ENCODE assay signal across 1 cellular context in genomic region chr7:77982926-77983550, GRCh38.
TF ChIP-seq lines count a peak whose summit lies in the region.

No MANE protein-coding gene starts in this region.

TF ChIP-seq in K562, 482 proteins besides CTCF, POLR2A, EP300 and RAD21 (continued from another document and continues in another):
- peak; percentile 60; the same call in 1 of the 2 replicates for TF ChIP-seq SMARCE1 (IDR thresholded peaks at IDR 0.05)
- TF ChIP-seq ZNF586 (CRISPR knock-in tag; conservative IDR thresholded peaks at IDR 0.05), result no peak
- TF ChIP-seq ATF7 (IDR thresholded peaks at IDR 0.05), result 0 out of 2 replicates have a peak, but pooled peaks have one; percentile 26
- no peak for TF ChIP-seq ATF2 (CRISPR knock-in tag; IDR thresholded peaks at IDR 0.05)
- TF ChIP-seq HINFP (tag; conservative IDR thresholded peaks at IDR 0.05; ENCODE audit: low read depth), result 0 out of 2 replicates have a peak, but pooled peaks have one; percentile 7
- peak; percentile 64 for TF ChIP-seq DPF2 (IDR thresholded peaks at IDR 0.05)
- TF ChIP-seq MTA3 (IDR thresholded peaks at IDR 0.05; ENCODE audit: borderline replicate concordance), result no peak
- TF ChIP-seq TRIM24 (IDR thresholded peaks at IDR 0.05), result peak; percentile 29 to 64; a peak in 1 of 4 replicates
- no peak for TF ChIP-seq SLC30A9 (CRISPR knock-in tag; IDR thresholded peaks at IDR 0.05)
- no peak for TF ChIP-seq TEAD4 (IDR thresholded peaks at IDR 0.05; ENCODE audit: low read length)
- TF ChIP-seq TEAD4 (CRISPR knock-in tag; IDR thresholded peaks at IDR 0.05; ENCODE audit: borderline replicate concordance), result no peak
- no peak for TF ChIP-seq NRF1 (conservative IDR thresholded peaks at IDR 0.05 in 1 of 2, IDR thresholded peaks at IDR 0.05 in 1 of 2)
- TF ChIP-seq U2AF1 (optimal IDR thresholded peaks at IDR 0.05; ENCODE audit: low read depth, low read length), result no peak
- peak; percentile 58; the same call in 1 of the 2 replicates for TF ChIP-seq C11orf30 (IDR thresholded peaks at IDR 0.05; ENCODE audit: low read depth)
- TF ChIP-seq POLR2AphosphoS5 (IDR thresholded peaks at IDR 0.05; ENCODE audit: control insufficient read depth, insufficient read depth, low read depth, low read length), result no peak
- 0 out of 2 replicates have a peak, but pooled peaks have one; percentile 2 for TF ChIP-seq CBFA2T3 (IDR thresholded peaks at IDR 0.05)
- peak; percentile 76 for TF ChIP-seq ATF3 (IDR thresholded peaks at IDR 0.05)
- TF ChIP-seq ATF3 (CRISPR knock-in tag; conservative IDR thresholded peaks at IDR 0.05), result no peak
- no peak for TF ChIP-seq CBX3 (IDR thresholded peaks at IDR 0.05; ENCODE audit: borderline replicate concordance in 1 of 2, low read length in 2 of 2)
- no peak for TF ChIP-seq NUFIP1 (IDR thresholded peaks at IDR 0.05; ENCODE audit: partially characterized antibody)
- no peak for TF ChIP-seq PHF8 (IDR thresholded peaks at IDR 0.05; ENCODE audit: borderline replicate concordance, low read length)
- TF ChIP-seq ZNF212 (CRISPR knock-in tag; IDR thresholded peaks at IDR 0.05), result no peak
- TF ChIP-seq BCLAF1 (IDR thresholded peaks at IDR 0.05; ENCODE audit: borderline replicate concordance in 1 of 2, control insufficient read depth in 1 of 2, low read depth in 2 of 2, low read length in 1 of 2), result no peak
- no peak for TF ChIP-seq NFIX (CRISPR knock-in tag; IDR thresholded peaks at IDR 0.05; ENCODE audit: low read depth)
- no peak for TF ChIP-seq HMGN3 (IDR thresholded peaks at IDR 0.05; ENCODE audit: borderline replicate concordance, extremely low read depth, insufficient read length, low read depth, low read length)
- TF ChIP-seq FOSL1 (tag; conservative IDR thresholded peaks at IDR 0.05), result peak; percentile 91
- TF ChIP-seq GATA2 (CRISPR knock-in tag; IDR thresholded peaks at IDR 0.05), result peak; percentile 15; the same call in 1 of the 2 replicates
- TF ChIP-seq HDAC1 (IDR thresholded peaks at IDR 0.05), result no peak
- TF ChIP-seq TBP (optimal IDR thresholded peaks at IDR 0.05; ENCODE audit: low read depth, low read length), result no peak
- TF ChIP-seq MYC (IDR thresholded peaks at IDR 0.05; ENCODE audit: low read depth, low read length), result no peak
- TF ChIP-seq MYC (CRISPR knock-in tag; IDR thresholded peaks at IDR 0.05; ENCODE audit: borderline replicate concordance, low read depth), result no peak
- TF ChIP-seq DDX20 (tag; IDR thresholded peaks at IDR 0.05; ENCODE audit: low read depth), result no peak
- TF ChIP-seq ARID3A (IDR thresholded peaks at IDR 0.05; ENCODE audit: borderline replicate concordance, low read depth, low read length), result no peak
- no peak for TF ChIP-seq ID3 (CRISPR knock-in tag; IDR thresholded peaks at IDR 0.05)
- TF ChIP-seq ID3 (tag; IDR thresholded peaks at IDR 0.05), result no peak
- no peak for TF ChIP-seq ADNP (tag; IDR thresholded peaks at IDR 0.05)
- TF ChIP-seq PHF20 (IDR thresholded peaks at IDR 0.05; ENCODE audit: partially characterized antibody), result no peak
- no peak for TF ChIP-seq ZNF655 (CRISPR knock-in tag; IDR thresholded peaks at IDR 0.05)
- TF ChIP-seq NCOA2 (IDR thresholded peaks at IDR 0.05; ENCODE audit: partially characterized antibody in 2 of 2), result no peak
- TF ChIP-seq ZNF316 (IDR thresholded peaks at IDR 0.05), result 0 out of 2 replicates have a peak, but pooled peaks have one; percentile 47
- TF ChIP-seq MCM7 (IDR thresholded peaks at IDR 0.05), result peak in 1 of 2 experiments; percentile 54; a peak in 1 of 4 replicates
- no peak for TF ChIP-seq CREB1 (IDR thresholded peaks at IDR 0.05)
- no peak for TF ChIP-seq CREB1 (CRISPR knock-in tag; IDR thresholded peaks at IDR 0.05)
- TF ChIP-seq ESRRA (IDR thresholded peaks at IDR 0.05; ENCODE audit: borderline replicate concordance, low read depth), result peak; percentile 75; the same call in 1 of the 2 replicates
- TF ChIP-seq USF2 (CRISPR knock-in tag; IDR thresholded peaks at IDR 0.05), result no peak
- TF ChIP-seq JUND (IDR thresholded peaks at IDR 0.05; ENCODE audit: borderline replicate concordance, low read depth, low read length), result peak; percentile 64; the same call in 1 of the 2 replicates
- peak; percentile 45; the same call in 1 of the 3 replicates for TF ChIP-seq JUND (tag; IDR thresholded peaks at IDR 0.05; ENCODE audit: borderline replicate concordance, low read depth, low read length)
- no peak for TF ChIP-seq LARP7 (IDR thresholded peaks at IDR 0.05)
- no peak for TF ChIP-seq ZNF668 (CRISPR knock-in tag; IDR thresholded peaks at IDR 0.05)
- TF ChIP-seq BCOR (IDR thresholded peaks at IDR 0.05), result no peak
- no peak for TF ChIP-seq HBP1 (CRISPR knock-in tag; IDR thresholded peaks at IDR 0.05)
- no peak for TF ChIP-seq KLF13 (tag; IDR thresholded peaks at IDR 0.05; ENCODE audit: borderline replicate concordance, low read depth)
